Comparison of ENCODE assay signal across 14 cellular contexts in the genomic region with DNA sequence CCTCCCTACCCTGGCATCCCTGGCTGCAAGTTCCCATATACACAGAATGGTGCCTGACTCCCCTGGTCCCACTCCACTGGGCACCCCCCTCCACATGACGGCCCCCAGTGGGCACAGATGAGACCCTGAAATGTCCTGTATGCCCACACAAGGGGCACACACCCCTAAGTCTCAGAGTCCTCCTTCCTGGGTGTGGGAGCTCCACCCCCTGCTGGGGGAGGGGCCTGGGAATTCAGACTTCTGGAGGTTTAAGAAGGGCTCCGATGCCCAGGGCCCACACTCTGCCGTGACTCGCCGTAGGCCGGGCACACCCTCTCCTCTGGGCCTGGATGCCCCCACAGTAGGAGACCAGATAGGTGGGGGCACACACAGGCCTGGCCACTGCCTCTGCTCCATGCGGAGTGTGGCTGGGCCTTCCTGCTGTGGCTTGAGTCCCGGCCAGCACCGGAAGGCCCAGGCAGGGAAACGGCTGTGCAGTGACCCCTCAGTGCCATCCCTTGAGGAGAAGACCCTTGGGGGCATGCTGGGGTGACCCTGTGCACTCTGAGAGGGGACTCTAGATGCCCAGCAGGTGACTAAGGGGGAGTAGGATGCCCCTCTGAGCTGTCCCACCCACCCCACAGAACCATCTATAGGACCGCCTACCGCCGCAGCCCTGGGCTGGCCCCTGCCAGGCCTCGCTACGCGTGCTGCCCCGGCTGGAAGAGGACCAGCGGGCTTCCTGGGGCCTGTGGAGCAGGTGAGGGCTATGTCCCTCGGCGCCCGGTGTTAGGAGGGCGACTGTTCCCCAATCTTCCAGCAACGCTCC. TPM values are rescaled to one million over a fixed set of nuclear protein-coding genes. Genes with fewer than 3 reads are reported as not detected.
DNase-seq lines count a peak whose midpoint lies in the region; ATAC-seq and TF ChIP-seq lines count a peak whose summit lies in the region.
"Had no signal": no experiment of that assay in that cellular context is flagged by ENCODE, and none has a peak within 500 bp of the region (broad histone marks: within the 10 kb centered on the region; RNA-seq: fewer than 3 reads in every experiment).

No MANE protein-coding gene starts in this region.

- DNase-seq in activated CD4-positive, alpha-beta T cell treated with anti-CD3 and anti-CD28 coated beads for 36 hours, result peak; percentile 37
- no peak for DNase-seq in activated CD4-positive, alpha-beta T cell treated with anti-CD3 and anti-CD28 coated beads, Interleukin-2, amount 50 U/mL, for 1 hour
- DNase-seq in NT2/D1 (ENCODE audit: low read depth, low spot score) (no peak), endothelial cell (ENCODE audit: low spot score) (no peak), gastrocnemius medialis (no peak), HuH-7 (ENCODE audit: low spot score) (no peak), amygdala (lab: John Stamatoyannopoulos, UW) (no peak)
- no peak for DNase-seq in CD4-positive, alpha-beta memory T cell
- DNase-seq: endodermal cell, GF-D8, GOT3, MM.1S, NCI-H510A treated with DMSO at 0.1 percent for 48 hours had no signal

- peaks cover 9% of the 10 kb centered on the region for H3K27me3 Mint-ChIP-seq in activated CD4-positive, alpha-beta T cell treated with anti-CD3 and anti-CD28 coated beads for 36 hours
- H3K27me3 Mint-ChIP-seq in endothelial cell (ENCODE audit: unreplicated experiment), result peaks cover 72% of the 10 kb centered on the region
- H3K27me3 Mint-ChIP-seq in CD4-positive, alpha-beta memory T cell, result peaks cover 2 to 5% of the 10 kb centered on the region in 2 donors

- no peaks in the 10 kb centered on the region for H3K9me3 ChIP-seq in NT2/D1 (ENCODE audit: insufficient read depth, low read length)
- H3K9me3 ChIP-seq in gastrocnemius medialis, result no peaks in the 10 kb centered on the region
- H3K9me3 ChIP-seq in CD4-positive, alpha-beta memory T cell (ENCODE audit: control insufficient read depth in 1 of 2, low read length in 2 of 2), result no peaks in the 10 kb centered on the region

- H3K9ac ChIP-seq in NT2/D1 (ENCODE audit: insufficient read length, low read depth), result peak overlapping the region; percentile 50

- in situ Hi-C loops in gastrocnemius medialis (cut with MboI; ENCODE audit: low sequenced_read_pairs in 4 of 4), result no loop called here

- TF ChIP-seq CTCF in endothelial cell (IDR thresholded peaks at IDR 0.05; ENCODE audit: unreplicated experiment) (no peak), gastrocnemius medialis (IDR thresholded peaks at IDR 0.05 in 4 of 5, conservative IDR thresholded peaks at IDR 0.05 in 1 of 5) (no peak)

- peaks cover 37% of the 10 kb centered on the region for H3K4me1 ChIP-seq in NT2/D1 (ENCODE audit: insufficient read depth, insufficient read length)
- peaks cover 0 to 10% of the 10 kb centered on the region in 2 donors for H3K4me1 ChIP-seq in gastrocnemius medialis
- peaks cover 5% of the 10 kb centered on the region for H3K4me1 ChIP-seq in CD4-positive, alpha-beta memory T cell (ENCODE audit: insufficient read depth, low read length)

- ATAC-seq in activated CD4-positive, alpha-beta T cell treated with anti-CD3 and anti-CD28 coated beads for 36 hours, result no peak
- no peak for ATAC-seq in gastrocnemius medialis

- no peaks in the 10 kb centered on the region for H3K36me3 Mint-ChIP-seq in activated CD4-positive, alpha-beta T cell treated with anti-CD3 and anti-CD28 coated beads for 36 hours (ENCODE audit: low read depth)
- H3K36me3 Mint-ChIP-seq in endothelial cell (ENCODE audit: low read depth, unreplicated experiment), result peaks cover 29% of the 10 kb centered on the region
- peaks cover 0 to 3% of the 10 kb centered on the region in 2 donors for H3K36me3 Mint-ChIP-seq in CD4-positive, alpha-beta memory T cell

- CTCF ChIA-PET in activated CD4-positive, alpha-beta T cell treated with anti-CD3 and anti-CD28 coated beads for 36 hours (lab: Charles Lee), result no interaction called here
- CTCF ChIA-PET in CD4-positive, alpha-beta memory T cell (lab: Charles Lee; ENCODE audit: partially characterized antibody), result no interaction called here

- POLR2A ChIA-PET in activated CD4-positive, alpha-beta T cell treated with anti-CD3 and anti-CD28 coated beads for 36 hours (lab: Charles Lee), result no interaction called here
- POLR2A ChIA-PET in CD4-positive, alpha-beta memory T cell (lab: Charles Lee; ENCODE audit: partially characterized antibody), result no interaction called here

- H3K4me3 ChIP-seq in NT2/D1 (ENCODE audit: insufficient read length, low read depth), result no peak overlapping the region
- H3K4me3 ChIP-seq in gastrocnemius medialis, result peak overlapping the region in 3 of 4 donors; percentile 25 to 55 (median 43)
- no peak overlapping the region for H3K4me3 ChIP-seq in CD4-positive, alpha-beta memory T cell (ENCODE audit: low read length in 2 of 2)

- H3K4me1 Mint-ChIP-seq in activated CD4-positive, alpha-beta T cell treated with anti-CD3 and anti-CD28 coated beads for 36 hours, result peaks cover 5% of the 10 kb centered on the region
- peaks cover 11% of the 10 kb centered on the region for H3K4me1 Mint-ChIP-seq in endothelial cell (ENCODE audit: unreplicated experiment)
- peaks cover 0 to 6% (median 0%) of the 10 kb centered on the region in 4 donors for H3K4me1 Mint-ChIP-seq in CD4-positive, alpha-beta memory T cell
- H3K4me1 Mint-ChIP-seq: endodermal cell had no signal

- H3K27ac ChIP-seq in gastrocnemius medialis, result peak overlapping the region in 1 of 4 donors; percentile 27
- H3K27ac ChIP-seq in CD4-positive, alpha-beta memory T cell (ENCODE audit: low read depth, low read length), result no peak overlapping the region

- H3K36me3 ChIP-seq in NT2/D1 (ENCODE audit: insufficient read depth, insufficient read length, low read length), result peaks cover 18% of the 10 kb centered on the region
- no peaks in the 10 kb centered on the region for H3K36me3 ChIP-seq in gastrocnemius medialis
- H3K36me3 ChIP-seq in CD4-positive, alpha-beta memory T cell (ENCODE audit: insufficient read depth, low read length), result no peaks in the 10 kb centered on the region

- H3K9me3 Mint-ChIP-seq in activated CD4-positive, alpha-beta T cell treated with anti-CD3 and anti-CD28 coated beads for 36 hours (ENCODE audit: low read depth), result no peaks in the 10 kb centered on the region
- H3K9me3 Mint-ChIP-seq in endothelial cell (ENCODE audit: unreplicated experiment), result no peaks in the 10 kb centered on the region
- no peaks in the 10 kb centered on the region for H3K9me3 Mint-ChIP-seq in CD4-positive, alpha-beta memory T cell
- H3K9me3 Mint-ChIP-seq: endodermal cell had no signal

- H3K4me3 Mint-ChIP-seq in activated CD4-positive, alpha-beta T cell treated with anti-CD3 and anti-CD28 coated beads for 36 hours, result no peak overlapping the region
- peak overlapping the region; percentile 90 for H3K4me3 Mint-ChIP-seq in endothelial cell (ENCODE audit: unreplicated experiment)
- peak overlapping the region in 1 of 8 donors; percentile 32 for H3K4me3 Mint-ChIP-seq in CD4-positive, alpha-beta memory T cell
- H3K4me3 Mint-ChIP-seq: endodermal cell had no signal

- TF ChIP-seq POLR2A in gastrocnemius medialis (IDR thresholded peaks at IDR 0.05), result no peak

- intact Hi-C loops in activated CD4-positive, alpha-beta T cell treated with anti-CD3 and anti-CD28 coated beads for 36 hours (cut with DNase I, micrococcal nuclease), result loop anchor here in 1 of 2 experiments (5.0 kb wide), 1 partner anchor 58 kb away; no protein-coding TSS in a partner anchor
- intact Hi-C loops in gastrocnemius medialis (cut with DNase I; ENCODE audit: low total_unique reads), result no loop called here
- intact Hi-C loops in CD4-positive, alpha-beta memory T cell (cut with micrococcal nuclease), result no loop called here

- H3K27ac Mint-ChIP-seq in activated CD4-positive, alpha-beta T cell treated with anti-CD3 and anti-CD28 coated beads for 36 hours, result no peak overlapping the region
- H3K27ac Mint-ChIP-seq in endothelial cell (ENCODE audit: unreplicated experiment), result peak overlapping the region; percentile 83
- H3K27ac Mint-ChIP-seq in CD4-positive, alpha-beta memory T cell, result no peak overlapping the region
- H3K27ac Mint-ChIP-seq: endodermal cell had no signal

- H3K27me3 ChIP-seq in NT2/D1 (ENCODE audit: insufficient read depth, insufficient read length) (peaks cover 9% of the 10 kb centered on the region), gastrocnemius medialis (peaks cover 3 to 22% (median 14%) of the 10 kb centered on the region in 3 donors)
- H3K27me3 ChIP-seq in CD4-positive, alpha-beta memory T cell (ENCODE audit: insufficient read depth, low read length), result no peaks in the 10 kb centered on the region

RNA-seq across cellular contexts. Expression of a gene that starts 6.5 kb away (rescaled TPM):
- total RNA-seq in activated CD4-positive, alpha-beta T cell treated with anti-CD3 and anti-CD28 coated beads for 36 hours, result 1 to 10 TPM; 1.2 to 1.4 TPM
- total RNA-seq in endothelial cell (ENCODE audit: unreplicated experiment) (945 TPM), gastrocnemius medialis (10 to 100 TPM; 37.4 to 74.7 (median 49.0) TPM)
- not detected for total RNA-seq in CD4-positive, alpha-beta memory T cell
- under 1 TPM in 1 of 2 donors, not detected in 1; 0.64 TPM for polyA plus RNA-seq in CD4-positive, alpha-beta memory T cell

RNA-seq across cellular contexts. Expression of a gene that starts 18.1 kb away (rescaled TPM):
- 10 to 100 TPM in 1 of 2 experiments, 1 to 10 TPM in 1; 9.0 to 10.4 TPM for total RNA-seq in activated CD4-positive, alpha-beta T cell treated with anti-CD3 and anti-CD28 coated beads for 36 hours
- total RNA-seq in endothelial cell (ENCODE audit: unreplicated experiment) (38.9 TPM), gastrocnemius medialis (10 to 100 TPM; 19.0 to 77.4 (median 36.0) TPM)
- 1 to 10 TPM; 6.9 to 7.8 TPM for total RNA-seq in CD4-positive, alpha-beta memory T cell
- 10 to 100 TPM; 16.2 to 20.6 TPM for polyA plus RNA-seq in CD4-positive, alpha-beta memory T cell

RNA-seq across cellular contexts. Expression of a gene that starts 43.2 kb away (rescaled TPM):
- total RNA-seq in activated CD4-positive, alpha-beta T cell treated with anti-CD3 and anti-CD28 coated beads for 36 hours, result under 1 TPM; 0.21 to 0.25 TPM
- total RNA-seq in endothelial cell (ENCODE audit: unreplicated experiment), result 293 TPM
- total RNA-seq in gastrocnemius medialis, result 1 to 10 TPM; 1.8 to 4.6 (median 3.8) TPM
- not detected for total RNA-seq in CD4-positive, alpha-beta memory T cell
- polyA plus RNA-seq in CD4-positive, alpha-beta memory T cell, result not detected
- total RNA-seq: activated CD8-positive, alpha-beta memory T cell treated with anti-CD3 and anti-CD28 coated beads for 36 hours had no signal

Comparison
In these comparisons a context has a peak if more than half of its experiments do, and no peak if none do; other contexts are left out.
1. H3K4me3 ChIP-seq: peak in gastrocnemius medialis (3 of 4); none in NT2/D1 (single experiment) and CD4-positive, alpha-beta memory T cell (0 of 2).
2. RNA of a gene that starts 6.5 kb away (total RNA-seq): 945 TPM in endothelial cell (single experiment) and 37.4 to 74.7 TPM in gastrocnemius medialis; 1.2 to 1.4 TPM in activated CD4-positive, alpha-beta T cell treated with anti-CD3 and anti-CD28 coated beads for 36 hours and not detected in CD4-positive, alpha-beta memory T cell; every median in the first group is over 10 times any median in the second.
3. RNA of a gene that starts 43.2 kb away (total RNA-seq): 293 TPM in endothelial cell (single experiment); 1.8 to 4.6 TPM in gastrocnemius medialis, 0.21 to 0.25 TPM in activated CD4-positive, alpha-beta T cell treated with anti-CD3 and anti-CD28 coated beads for 36 hours and not detected in CD4-positive, alpha-beta memory T cell; every median in the first group is over 10 times any median in the second.